10 cellular contexts compared by ENCODE assay signal in the genomic region with DNA sequence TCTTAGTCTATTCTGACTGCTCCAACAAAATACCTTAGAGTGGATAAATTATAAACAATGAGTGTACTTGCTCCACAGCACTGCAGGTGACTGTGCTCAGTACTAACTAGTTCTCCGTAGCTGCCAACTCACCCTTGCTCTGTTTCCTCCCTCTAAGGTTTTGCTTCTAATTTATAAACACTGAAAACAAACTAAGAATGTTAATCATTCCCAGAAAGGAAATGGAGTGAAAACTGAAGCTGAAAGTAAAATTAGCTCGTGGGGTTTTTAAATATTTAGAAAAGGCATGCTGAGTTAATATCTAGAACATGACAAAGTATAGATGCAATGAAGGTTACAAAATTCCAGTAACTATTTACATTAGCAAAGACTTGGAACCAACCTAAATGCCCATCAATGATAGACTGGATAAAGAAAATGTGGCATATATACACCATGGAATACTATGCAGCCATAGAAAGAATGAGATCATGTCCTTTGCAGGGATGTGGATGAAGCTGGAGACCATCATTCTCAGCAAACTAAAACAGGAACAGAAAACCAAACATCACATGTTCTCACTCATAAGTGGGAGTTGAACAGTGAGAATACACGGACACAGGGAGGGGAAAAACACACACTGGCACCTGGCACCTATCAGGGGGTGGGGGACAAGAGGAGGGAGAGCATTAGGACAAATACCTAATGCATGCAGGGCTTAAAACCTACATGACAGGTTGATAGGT. TPM values are rescaled to one million over a fixed set of nuclear protein-coding genes. Genes with fewer than 3 reads are reported as not detected.
A peak's percentile ranks its signal among the peaks of the same experiment; 100 is the strongest.
DNase-seq lines count a peak whose midpoint lies in the region; ATAC-seq, FAIRE-seq and TF ChIP-seq lines count a peak whose summit lies in the region.
"Not testable (repeated sequence)": the region's sequence is repeated elsewhere in the genome, so short reads cannot be mapped to it uniquely, and the experiment has no call there.
"Had no signal": no experiment of that assay in that cellular context is flagged by ENCODE, and none has a peak within 500 bp of the region (broad histone marks: within the 10 kb centered on the region; RNA-seq: fewer than 3 reads in every experiment).

No MANE protein-coding gene starts in this region.

- in situ Hi-C loops in GM13977 (cut with MboI; ENCODE audit: low pct_unique_long_range_greater_than_20kb, low sequenced_read_pairs, unreplicated experiment) = not testable (repeated sequence)

- H3K4me1 Mint-ChIP-seq in activated CD4-positive, alpha-beta memory T cell treated with anti-CD3 and anti-CD28 coated beads, Interleukin-2, amount 10 ng/mL, durations not matched to agents 7 days and 5 days = peaks cover 47% of the 10 kb centered on the region
- peaks cover 23% of the 10 kb centered on the region for H3K4me1 Mint-ChIP-seq in central memory CD8-positive, alpha-beta T cell
- not testable (repeated sequence) for H3K4me1 Mint-ChIP-seq in stimulated activated memory B cell treated with anti-CD40 and anti-IgM and Interleukin-4, amounts not matched to agents 10 μg/mL and 1 μg/mL and 100 μg/mL, for 72 hours

- CTCF ChIA-PET in activated CD4-positive, alpha-beta memory T cell treated with anti-CD3 and anti-CD28 coated beads, Interleukin-2, amount 10 ng/mL, durations not matched to agents 7 days and 5 days (lab: Charles Lee) = interaction anchor here (0.5 to 1.9 kb wide), 7 partner anchors 9 to 368 kb away, joined by 3 to 9 read pairs (median 4); a partner anchor contains a TSS

- peaks cover 11% of the 10 kb centered on the region for H3K36me3 Mint-ChIP-seq in activated CD4-positive, alpha-beta memory T cell treated with anti-CD3 and anti-CD28 coated beads, Interleukin-2, amount 10 ng/mL, durations not matched to agents 7 days and 5 days (ENCODE audit: low read depth)
- not testable (repeated sequence) for H3K36me3 Mint-ChIP-seq in central memory CD8-positive, alpha-beta T cell (ENCODE audit: insufficient read depth); stimulated activated memory B cell treated with anti-CD40 and anti-IgM and Interleukin-4, amounts not matched to agents 10 μg/mL and 1 μg/mL and 100 μg/mL, for 72 hours

- not testable (repeated sequence) for TF ChIP-seq CTCF in GM13977 (IDR thresholded peaks at IDR 0.05; ENCODE audit: extremely low read depth, insufficient read depth, missing control alignments)

- POLR2A ChIA-PET in activated CD4-positive, alpha-beta memory T cell treated with anti-CD3 and anti-CD28 coated beads, Interleukin-2, amount 10 ng/mL, durations not matched to agents 7 days and 5 days (lab: Charles Lee) = interaction anchor here (1.2 to 4.2 kb wide), 5 partner anchors 10 to 27 kb away, joined by 3 to 15 read pairs (median 13); a partner anchor contains a TSS

- FAIRE-seq in GM19239 (lab: Jason Lieb, UNC) = peak; percentile 81

- H3K27me3 Mint-ChIP-seq in activated CD4-positive, alpha-beta memory T cell treated with anti-CD3 and anti-CD28 coated beads, Interleukin-2, amount 10 ng/mL, durations not matched to agents 7 days and 5 days; central memory CD8-positive, alpha-beta T cell; stimulated activated memory B cell treated with anti-CD40 and anti-IgM and Interleukin-4, amounts not matched to agents 10 μg/mL and 1 μg/mL and 100 μg/mL, for 72 hours: not testable (repeated sequence)

- ATAC-seq in GM21717 (IDR thresholded peaks at IDR 0.05; ENCODE audit: unreplicated experiment) (peak; percentile 94), HG03025 (IDR thresholded peaks at IDR 0.05; ENCODE audit: low FRiP score, unreplicated experiment) (peak; percentile 81), HG03469 (IDR thresholded peaks at IDR 0.05; ENCODE audit: unreplicated experiment) (peak; percentile 68)
- ATAC-seq in central memory CD8-positive, alpha-beta T cell (replicated peaks; ENCODE audit: extremely low read depth, poor library complexity, severe bottlenecking) = not testable (repeated sequence)
- peak; percentile 77 for ATAC-seq in stimulated activated memory B cell treated with anti-CD40 and anti-IgM and Interleukin-4, amounts not matched to agents 10 μg/mL and 1 μg/mL and 100 μg/mL, for 72 hours

- not testable (repeated sequence) for H3K9me3 Mint-ChIP-seq in activated CD4-positive, alpha-beta memory T cell treated with anti-CD3 and anti-CD28 coated beads, Interleukin-2, amount 10 ng/mL, durations not matched to agents 7 days and 5 days; central memory CD8-positive, alpha-beta T cell; stimulated activated memory B cell treated with anti-CD40 and anti-IgM and Interleukin-4, amounts not matched to agents 10 μg/mL and 1 μg/mL and 100 μg/mL, for 72 hours

- peak overlapping the region; percentile 54 for H3K27ac Mint-ChIP-seq in activated CD4-positive, alpha-beta memory T cell treated with anti-CD3 and anti-CD28 coated beads, Interleukin-2, amount 10 ng/mL, durations not matched to agents 7 days and 5 days
- peak overlapping the region; percentile 4 for H3K27ac Mint-ChIP-seq in central memory CD8-positive, alpha-beta T cell (ENCODE audit: low read depth)
- H3K27ac Mint-ChIP-seq in stimulated activated memory B cell treated with anti-CD40 and anti-IgM and Interleukin-4, amounts not matched to agents 10 μg/mL and 1 μg/mL and 100 μg/mL, for 72 hours = peak overlapping the region; percentile 2

- DNase-seq in GM13977 (ENCODE audit: low spot score) (peak; percentile 43), GM19239 (ENCODE audit: insufficient read length, low spot score) (peak; percentile 18)
- not testable (repeated sequence) for DNase-seq in activated CD4-positive, alpha-beta memory T cell treated with anti-CD3 and anti-CD28 coated beads, Interleukin-2, amount 10 ng/mL, durations not matched to agents 7 days and 5 days; central memory CD8-positive, alpha-beta T cell (ENCODE audit: low spot score in 2 of 2)

- H3K4me3 Mint-ChIP-seq in activated CD4-positive, alpha-beta memory T cell treated with anti-CD3 and anti-CD28 coated beads, Interleukin-2, amount 10 ng/mL, durations not matched to agents 7 days and 5 days; central memory CD8-positive, alpha-beta T cell; stimulated activated memory B cell treated with anti-CD40 and anti-IgM and Interleukin-4, amounts not matched to agents 10 μg/mL and 1 μg/mL and 100 μg/mL, for 72 hours: not testable (repeated sequence)

RNA-seq across cellular contexts. Expression of a gene that starts 27.2 kb away (rescaled TPM):
- 100 to 1,000 TPM; 231 to 234 TPM for total RNA-seq in activated CD4-positive, alpha-beta memory T cell treated with anti-CD3 and anti-CD28 coated beads, Interleukin-2, amount 10 ng/mL, durations not matched to agents 7 days and 5 days
- total RNA-seq: H9, RPMI7951 had no signal

Comparison
In these comparisons a context has a peak if more than half of its experiments do, and no peak if none do; other contexts are left out.
1. H3K27ac Mint-ChIP-seq: peak in every context shown above with its lines; median percentile 54 in activated CD4-positive, alpha-beta memory T cell treated with anti-CD3 and anti-CD28 coated beads, Interleukin-2, amount 10 ng/mL, durations not matched to agents 7 days and 5 days; 4 in central memory CD8-positive, alpha-beta T cell; 2 in stimulated activated memory B cell treated with anti-CD40 and anti-IgM and Interleukin-4, amounts not matched to agents 10 μg/mL and 1 μg/mL and 100 μg/mL, for 72 hours.